Comparison of ENCODE assay signal across 17 cellular contexts in genomic region chr20:15012551-15012950, GRCh38.
DNase-seq lines count a peak whose midpoint lies in the region; ATAC-seq lines count a peak whose summit lies in the region.
"Had no signal": no experiment of that assay in that cellular context is flagged by ENCODE, and none has a peak within 500 bp of the region (broad histone marks: within the 10 kb centered on the region; RNA-seq: fewer than 3 reads in every experiment).

No MANE protein-coding gene starts in this region.

- H3K27me3 Mint-ChIP-seq in naive thymus-derived CD8-positive, alpha-beta T cell: peaks cover 0 to 2% (median 0%) of the 10 kb centered on the region in 5 donors
- H3K27me3 Mint-ChIP-seq: activated naive CD8-positive, alpha-beta T cell treated with anti-CD3 and anti-CD28 coated beads for 36 hours; T-cell had no signal

- ATAC-seq in naive thymus-derived CD8-positive, alpha-beta T cell: no peak
- no peak for ATAC-seq in GM21737 (IDR thresholded peaks at IDR 0.05; ENCODE audit: unreplicated experiment)
- ATAC-seq: activated CD8-positive, alpha-beta T cell treated with anti-CD3 and anti-CD28 coated beads, Interleukin-2, amount 10 ng/mL, durations not matched to agents 7 days and 5 days; body of pancreas; K562; left lung; pancreas; T-cell had no signal

- H3K4me1 Mint-ChIP-seq in naive thymus-derived CD8-positive, alpha-beta T cell: no peaks in the 10 kb centered on the region
- H3K4me1 Mint-ChIP-seq: activated naive CD8-positive, alpha-beta T cell treated with anti-CD3 and anti-CD28 coated beads for 36 hours; T-cell had no signal

- H3K9me3 Mint-ChIP-seq in naive thymus-derived CD8-positive, alpha-beta T cell: peaks cover 0 to 9% (median 0%) of the 10 kb centered on the region in 9 donors
- H3K9me3 Mint-ChIP-seq: activated naive CD8-positive, alpha-beta T cell treated with anti-CD3 and anti-CD28 coated beads for 36 hours had no signal

- no peak overlapping the region for H3K27ac Mint-ChIP-seq in naive thymus-derived CD8-positive, alpha-beta T cell
- H3K27ac Mint-ChIP-seq: activated CD8-positive, alpha-beta T cell treated with anti-CD3 and anti-CD28 coated beads, Interleukin-2, amount 10 ng/mL, durations not matched to agents 7 days and 5 days; activated naive CD8-positive, alpha-beta T cell treated with anti-CD3 and anti-CD28 coated beads for 36 hours; T-cell had no signal

- DNase-seq in NCI-H1092 (lab: John Stamatoyannopoulos, UW): peak; percentile 91
- peak; percentile 55 for DNase-seq in NCI-H2081 treated with DMSO at 0.1 percent for 48 hours (lab: John Stamatoyannopoulos, UW)
- peak; percentile 80 to 85 for DNase-seq in SHP77 (lab: John Stamatoyannopoulos, UW)
- peak; percentile 79 for DNase-seq in retina
- DNase-seq in naive thymus-derived CD8-positive, alpha-beta T cell: no peak
- DNase-seq in NCI-H2196 treated with DMSO at 0.1 percent for 48 hours (lab: John Stamatoyannopoulos, UW; ENCODE audit: unreplicated experiment): no peak
- DNase-seq: activated CD8-positive, alpha-beta T cell treated with anti-CD3 and anti-CD28 coated beads, Interleukin-2, amount 10 ng/mL, durations not matched to agents 7 days and 5 days; activated naive CD8-positive, alpha-beta T cell treated with anti-CD3 and anti-CD28 coated beads for 36 hours; AML-193; body of pancreas; foreskin fibroblast; MV-4-11; pancreas; T-cell had no signal

- H3K36me3 Mint-ChIP-seq in naive thymus-derived CD8-positive, alpha-beta T cell: no peaks in the 10 kb centered on the region
- H3K36me3 Mint-ChIP-seq: activated naive CD8-positive, alpha-beta T cell treated with anti-CD3 and anti-CD28 coated beads for 36 hours; T-cell had no signal

- no peak overlapping the region for H3K4me3 Mint-ChIP-seq in naive thymus-derived CD8-positive, alpha-beta T cell
- H3K4me3 Mint-ChIP-seq: activated CD8-positive, alpha-beta T cell treated with anti-CD3 and anti-CD28 coated beads, Interleukin-2, amount 10 ng/mL, durations not matched to agents 7 days and 5 days; activated naive CD8-positive, alpha-beta T cell treated with anti-CD3 and anti-CD28 coated beads for 36 hours; T-cell had no signal

- POLR2A ChIA-PET in naive thymus-derived CD8-positive, alpha-beta T cell (lab: Charles Lee): no interaction called here

Comparison
In these comparisons a context has a peak if more than half of its experiments do, and no peak if none do; other contexts are left out.
1. DNase-seq: peak in NCI-H1092 (single experiment), NCI-H2081 treated with DMSO at 0.1 percent for 48 hours (single experiment), SHP77 (2 of 2) and retina (single experiment); none in naive thymus-derived CD8-positive, alpha-beta T cell (0 of 10) and NCI-H2196 treated with DMSO at 0.1 percent for 48 hours (single experiment).